In genomic region chr4:55635282-55635681, GRCh38 we compare ENCODE assay signal across 7 cellular contexts. TPM values are rescaled to one million over a fixed set of nuclear protein-coding genes. Genes with fewer than 3 reads are reported as not detected.
DNase-seq lines count a peak whose midpoint lies in the region; ATAC-seq and TF ChIP-seq lines count a peak whose summit lies in the region.

No MANE protein-coding gene starts in this region.

- intact Hi-C loops in HCT116 (cut with micrococcal nuclease), result loop anchor here (5.0 to 10.0 kb wide), 3 partner anchors 90 to 290 kb away; partner anchors contain the start of genes CLOCK and SRD5A3
- intact Hi-C loops in breast epithelium (cut with DNase I; ENCODE audit: low total_unique reads), result loop anchor here (5.0 kb wide), 1 partner anchor 193 kb away; no protein-coding TSS in a partner anchor

- no peak overlapping the region for H2AFZ ChIP-seq in HCT116 (ENCODE audit: low read depth, low read length, poor library complexity, severe bottlenecking)
- peak overlapping the region; percentile 37 for H2AFZ ChIP-seq in neural cell (ENCODE audit: low read depth, low read length)

- ATAC-seq in HCT116, result no peak
- no peak for ATAC-seq in HG03439 (IDR thresholded peaks at IDR 0.05; ENCODE audit: unreplicated experiment)
- no peak for ATAC-seq in GM21737 (IDR thresholded peaks at IDR 0.05; ENCODE audit: unreplicated experiment)

- no peak for TF ChIP-seq RAD21 in HCT116 (IDR thresholded peaks at IDR 0.05; ENCODE audit: low read depth)
- TF ChIP-seq RAD21 in neural cell (conservative IDR thresholded peaks at IDR 0.05), result peak; percentile 16

- CTCF ChIA-PET in HCT116 (lab: Charles Lee), result interaction anchor here (1.4 kb wide), 1 partner anchor 20 kb away, joined by 3 read pairs; no protein-coding TSS in a partner anchor

- peak overlapping the region; percentile 58; the same call in 1 of the 2 replicates for H3K27ac ChIP-seq in HCT116 (ENCODE audit: low read depth, low read length)
- no peak overlapping the region for H3K27ac ChIP-seq in breast epithelium
- peak overlapping the region; percentile 47 for H3K27ac ChIP-seq in neural cell (ENCODE audit: low read length)

- H3K9ac ChIP-seq in HCT116 (ENCODE audit: low read length) (peak overlapping the region; percentile 88), neural cell (ENCODE audit: low read length) (peak overlapping the region; percentile 46)

- no peaks in the 10 kb centered on the region for H3K27me3 ChIP-seq in HCT116 (ENCODE audit: insufficient read depth, low read length)
- peaks cover 0 to 36% of the 10 kb centered on the region in 2 donors for H3K27me3 ChIP-seq in breast epithelium
- no peaks in the 10 kb centered on the region for H3K27me3 ChIP-seq in neural cell (ENCODE audit: insufficient read depth, low read depth, low read length)

- H3K4me3 ChIP-seq in HCT116 (replicated peaks in 1 of 2; ENCODE audit: low read depth in 1 of 2, low read length in 2 of 2) (peak overlapping the region; percentile 77 to 78), breast epithelium (peak overlapping the region in 2 of 3 donors; percentile 49 to 59), neural cell (ENCODE audit: low read length) (peak overlapping the region; percentile 82)

- POLR2A ChIA-PET in HCT116 (lab: Charles Lee), result interaction anchor here (0.7 kb wide), 1 partner anchor 10 kb away, joined by 3 read pairs; no protein-coding TSS in a partner anchor

- TF ChIP-seq EP300 in neural cell (conservative IDR thresholded peaks at IDR 0.05; ENCODE audit: poor library complexity, severe bottlenecking), result no peak

- no peak for TF ChIP-seq POLR2A in HCT116 (IDR thresholded peaks at IDR 0.05; ENCODE audit: borderline replicate concordance, extremely low read depth, insufficient read depth, insufficient read length)
- TF ChIP-seq POLR2A in breast epithelium (IDR thresholded peaks at IDR 0.05), result no peak

- H3F3A ChIP-seq in neural cell (ENCODE audit: insufficient read depth, low read length, poor library complexity, severe bottlenecking), result peaks cover 8% of the 10 kb centered on the region

- peaks cover 22 to 34% of the 10 kb centered on the region in 2 experiments for H3K4me1 ChIP-seq in HCT116 (ENCODE audit: control insufficient read depth in 1 of 2, insufficient read depth in 2 of 2, low read length in 2 of 2)
- peaks cover 0 to 8% of the 10 kb centered on the region in 2 donors for H3K4me1 ChIP-seq in breast epithelium

- no peaks in the 10 kb centered on the region for H3K36me3 ChIP-seq in HCT116 (ENCODE audit: control insufficient read depth in 1 of 2, insufficient read depth in 2 of 2, low read length in 2 of 2)
- H3K36me3 ChIP-seq in breast epithelium, result no peaks in the 10 kb centered on the region
- H3K36me3 ChIP-seq in neural cell (ENCODE audit: insufficient read depth, low read length), result no peaks in the 10 kb centered on the region

- no peaks in the 10 kb centered on the region for H3K9me2 ChIP-seq in HCT116 (ENCODE audit: insufficient read depth)
- H3K9me2 ChIP-seq in neural cell (ENCODE audit: insufficient read depth, low read length), result no peaks in the 10 kb centered on the region

- H3K79me2 ChIP-seq in HCT116 (ENCODE audit: insufficient read depth, low read length) (peaks cover 55% of the 10 kb centered on the region), neural cell (replicated peaks; ENCODE audit: insufficient read depth, low read length) (no peaks in the 10 kb centered on the region)

- no peaks in the 10 kb centered on the region for H4K20me1 ChIP-seq in HCT116 (ENCODE audit: insufficient read depth)
- H4K20me1 ChIP-seq in neural cell (ENCODE audit: insufficient read depth), result no peaks in the 10 kb centered on the region

- DNase-seq in HCT116 (ENCODE audit: low read depth, low spot score) (no peak), NCI-H345 treated with DMSO at 0.1 percent for 48 hours (lab: John Stamatoyannopoulos, UW; ENCODE audit: unreplicated experiment) (peak; percentile 29), breast epithelium (ENCODE audit: low spot score in 2 of 2) (no peak)
- no peak for DNase-seq in stimulated activated CD4-positive, alpha-beta T cell treated with anti-CD3 and anti-CD28 coated beads, Interleukin-12 subunit alpha, Interleukin-12 subunit beta, amount 100 ng/mL, for 4 hours

- no peaks in the 10 kb centered on the region for H3K9me3 ChIP-seq in HCT116 (ENCODE audit: control insufficient read depth in 1 of 2, insufficient read depth in 1 of 2, low read depth in 1 of 2, low read length in 2 of 2)
- H3K9me3 ChIP-seq in breast epithelium, result no peaks in the 10 kb centered on the region
- no peaks in the 10 kb centered on the region for H3K9me3 ChIP-seq in neural cell (ENCODE audit: low read length)

- H3K4me2 ChIP-seq in HCT116 (ENCODE audit: low read length) (peak overlapping the region; percentile 88), neural cell (ENCODE audit: low read length) (peak overlapping the region; percentile 85)

- RAD21 ChIA-PET in HCT116 (lab: Charles Lee; ENCODE audit: low non-redundant PET in 1 of 2, low total read pairs in 2 of 2, uncharacterized antibody in 2 of 2, unreplicated experiment in 2 of 2), result no interaction called here

- TSS peak; percentile 50 for BruUV-seq in HCT116 (replicated peaks; lab: Mats Ljungman, UMichigan)

- TF ChIP-seq CTCF in HCT116 (IDR thresholded peaks at IDR 0.05 in 2 of 3, conservative IDR thresholded peaks at IDR 0.05 in 1 of 3; ENCODE audit: borderline replicate concordance in 1 of 3, insufficient read depth in 1 of 3, low read depth in 2 of 3, low read length in 2 of 3) (no peak), breast epithelium (IDR thresholded peaks at IDR 0.05) (no peak), neural cell (IDR thresholded peaks at IDR 0.05; ENCODE audit: poor library complexity, severe bottlenecking) (no peak)

TF ChIP-seq in HCT116, 20 proteins besides CTCF, POLR2A, EP300 and RAD21 (continues in another document):
- TF ChIP-seq EZH2phosphoT487 (IDR thresholded peaks at IDR 0.05; ENCODE audit: borderline replicate concordance) (no peak), TCF7L2 (IDR thresholded peaks at IDR 0.05; ENCODE audit: borderline replicate concordance, extremely low read depth, insufficient read depth, insufficient read length) (no peak), ZBTB33 (IDR thresholded peaks at IDR 0.05; ENCODE audit: extremely low read depth, insufficient replicate concordance, low read length) (no peak), ZNF274 (IDR thresholded peaks at IDR 0.05; ENCODE audit: low read depth, low read length) (no peak), SRF (IDR thresholded peaks at IDR 0.05; ENCODE audit: low read depth) (no peak), SP1 (IDR thresholded peaks at IDR 0.05; ENCODE audit: low read depth) (no peak), SIN3A (IDR thresholded peaks at IDR 0.05; ENCODE audit: low read depth) (no peak), POLR2AphosphoS5 (IDR thresholded peaks at IDR 0.05; ENCODE audit: low read depth, low read length) (no peak), ELF1 (IDR thresholded peaks at IDR 0.05; ENCODE audit: borderline replicate concordance, low read depth) (no peak)

TF ChIP-seq in neural cell, 6 proteins besides CTCF, POLR2A, EP300 and RAD21:
- TF ChIP-seq MXI1 (conservative IDR thresholded peaks at IDR 0.05; ENCODE audit: poor library complexity, severe bottlenecking) (no peak), REST (IDR thresholded peaks at IDR 0.05; ENCODE audit: borderline replicate concordance) (peak; percentile 22), EZH2 (IDR thresholded peaks at IDR 0.05; ENCODE audit: borderline replicate concordance, insufficient read depth, low read length, poor library complexity, severe bottlenecking) (no peak), POLR2AphosphoS5 (IDR thresholded peaks at IDR 0.05) (no peak), SMC3 (conservative IDR thresholded peaks at IDR 0.05; ENCODE audit: poor library complexity) (no peak), TAF1 (IDR thresholded peaks at IDR 0.05; ENCODE audit: low read depth) (peak; percentile 45)
TF ChIP-seq in neural cell: peak in this region for 2.

RNA-seq across cellular contexts. Expression of gene NMU, which starts 0.8 kb away (rescaled TPM):
- total RNA-seq in HCT116 (2021; ENCODE audit: unreplicated experiment) (81.1 TPM), breast epithelium (not detected)
- 49.3 and 75.4 TPM in 2 replicates for polyA plus RNA-seq in HCT116 (2012)
- 47.2 and 55.7 TPM in 2 replicates for polyA plus RNA-seq in neural cell
- 16.3 and 20.4 TPM in 2 replicates for polyA minus RNA-seq in neural cell

RNA-seq across cellular contexts. Expression of gene PDCL2, which starts 43.2 kb away (rescaled TPM):
- 0.47 TPM for total RNA-seq in HCT116 (2021; ENCODE audit: unreplicated experiment)
- 0.09 TPM in 1 of 2 replicates, not detected in the other for polyA plus RNA-seq in HCT116 (2012)
- total RNA-seq in breast epithelium, result not detected
- polyA plus RNA-seq in neural cell, result not detected in 2 replicates
- not detected in 2 replicates for polyA minus RNA-seq in neural cell

Comparison
In these comparisons a context has a peak if more than half of its experiments do, and no peak if none do; other contexts are left out.
1. H3K27ac ChIP-seq: peak in HCT116 (single experiment) and neural cell (single experiment); none in breast epithelium (0 of 2).
2. RNA of gene NMU, which starts 0.8 kb away (total RNA-seq): 81.1 TPM in HCT116 (single experiment); not detected in breast epithelium; every median in the first group is over 10 times any median in the second.
3. Peak in every context shown above with its lines, with median percentiles within 50 percentile points of each other: H3K4me3 ChIP-seq.